Comparison of ENCODE assay signal across 28 cellular contexts in genomic region chr5:9057406-9058000, GRCh38.
A peak's percentile ranks its signal among the peaks of the same experiment; 100 is the strongest.
DNase-seq lines count a peak whose midpoint lies in the region; ATAC-seq and TF ChIP-seq lines count a peak whose summit lies in the region.
"Had no signal": no experiment of that assay in that cellular context is flagged by ENCODE, and none has a peak within 500 bp of the region (broad histone marks: within the 10 kb centered on the region; RNA-seq: fewer than 3 reads in every experiment).

No MANE protein-coding gene starts in this region.

- intact Hi-C loops in sciatic nerve (cut with DNase I) = no loop called here

- H3K9me3 Mint-ChIP-seq in chondrocyte (ENCODE audit: low read depth) = no peaks in the 10 kb centered on the region
- H3K9me3 Mint-ChIP-seq: memory B cell, neural crest cell had no signal

- ATAC-seq in sciatic nerve = peak; percentile 46
- ATAC-seq in HG03097 (IDR thresholded peaks at IDR 0.05; ENCODE audit: low FRiP score, unreplicated experiment) = no peak
- ATAC-seq in GM21528 (IDR thresholded peaks at IDR 0.05; ENCODE audit: low FRiP score, unreplicated experiment) = no peak
- ATAC-seq: activated naive CD4-positive, alpha-beta T cell treated with anti-CD3 and anti-CD28 coated beads, Interleukin-2, amount 50 U/mL, for 72 hours; HCT116; right cardiac atrium; stimulated activated naive CD8-positive, alpha-beta T cell treated with anti-CD3 and anti-CD28 coated beads, Interleukin-15, amount 100 ng/mL, for 72 hours had no signal

- H3K27me3 Mint-ChIP-seq in chondrocyte (ENCODE audit: low read depth) = no peaks in the 10 kb centered on the region
- H3K27me3 Mint-ChIP-seq: activated CD4-positive, alpha-beta T cell treated with anti-CD3 and anti-CD28 coated beads, Interleukin-2, amount 10 ng/mL, durations not matched to agents 24 days and 14 days; memory B cell; stimulated activated naive CD8-positive, alpha-beta T cell treated with anti-CD3 and anti-CD28 coated beads, Interleukin-15, amount 100 ng/mL, for 72 hours had no signal

- H3K4me1 Mint-ChIP-seq in chondrocyte (ENCODE audit: low read depth) = peaks cover 68% of the 10 kb centered on the region
- H3K4me1 Mint-ChIP-seq: activated CD4-positive, alpha-beta T cell treated with anti-CD3 and anti-CD28 coated beads, Interleukin-2, amount 10 ng/mL, durations not matched to agents 24 days and 14 days; memory B cell; stimulated activated naive CD8-positive, alpha-beta T cell treated with anti-CD3 and anti-CD28 coated beads, Interleukin-15, amount 100 ng/mL, for 72 hours had no signal

- no peak overlapping the region for H3K4me3 Mint-ChIP-seq in chondrocyte (ENCODE audit: unreplicated experiment)
- H3K4me3 Mint-ChIP-seq: activated CD4-positive, alpha-beta T cell treated with anti-CD3 and anti-CD28 coated beads, Interleukin-2, amount 10 ng/mL, durations not matched to agents 24 days and 14 days; memory B cell; neural crest cell; stimulated activated naive CD8-positive, alpha-beta T cell treated with anti-CD3 and anti-CD28 coated beads, Interleukin-15, amount 100 ng/mL, for 72 hours had no signal

- peak; percentile 20 for DNase-seq in COLO829 (ENCODE audit: low spot score)
- no peak for DNase-seq in chondrocyte (ENCODE audit: low spot score)
- DNase-seq in inferior parietal cortex (ENCODE audit: extremely low spot score) = peak; percentile 49
- DNase-seq in sciatic nerve (ENCODE audit: low spot score) = no peak
- no peak for DNase-seq in activated CD4-positive, alpha-beta T cell treated with anti-CD3 and anti-CD28 coated beads for 4 hours
- DNase-seq: activated CD4-positive, alpha-beta T cell treated with anti-CD3 and anti-CD28 coated beads, Interleukin-2, amount 10 ng/mL, durations not matched to agents 24 days and 14 days; activated CD8-positive, alpha-beta memory T cell treated with anti-CD3 and anti-CD28 coated beads for 24 hours; activated T-cell treated with anti-CD3 and anti-CD28 coated beads for 4 hours; DMS79 treated with DMSO at 0.1 percent for 48 hours; GF-D8; Kasumi-1; NCI-H1436; NCI-H2081; NCI-H345; NCI-H748 treated with DMSO at 0.1 percent for 48 hours; posterior cingulate gyrus; right cardiac atrium; SJCRH30; stimulated activated naive CD8-positive, alpha-beta T cell treated with anti-CD3 and anti-CD28 coated beads, Interleukin-15, amount 100 ng/mL, for 72 hours; T1000; tibial artery; WERI-Rb-1 had no signal

- peak overlapping the region; percentile 49 for H3K27ac Mint-ChIP-seq in chondrocyte (ENCODE audit: unreplicated experiment)
- H3K27ac Mint-ChIP-seq: activated CD4-positive, alpha-beta T cell treated with anti-CD3 and anti-CD28 coated beads, Interleukin-2, amount 10 ng/mL, durations not matched to agents 24 days and 14 days; activated naive CD4-positive, alpha-beta T cell treated with anti-CD3 and anti-CD28 coated beads, Interleukin-2, amount 50 U/mL, for 72 hours; memory B cell; stimulated activated naive CD8-positive, alpha-beta T cell treated with anti-CD3 and anti-CD28 coated beads, Interleukin-15, amount 100 ng/mL, for 72 hours had no signal

- H3K36me3 Mint-ChIP-seq in chondrocyte (ENCODE audit: low read depth) = peaks cover 23% of the 10 kb centered on the region
- H3K36me3 Mint-ChIP-seq: activated naive CD4-positive, alpha-beta T cell treated with anti-CD3 and anti-CD28 coated beads, Interleukin-2, amount 50 U/mL, for 72 hours; memory B cell had no signal

- TF ChIP-seq CTCF in chondrocyte (IDR thresholded peaks at IDR 0.05) = no peak

Comparison
In these comparisons a context has a peak if more than half of its experiments do, and no peak if none do; other contexts are left out.
1. DNase-seq: peak in COLO829 (single experiment) and inferior parietal cortex (single experiment); none in chondrocyte (single experiment), sciatic nerve (single experiment) and activated CD4-positive, alpha-beta T cell treated with anti-CD3 and anti-CD28 coated beads for 4 hours (0 of 2).